ENCODE assay signal across 6 cellular contexts in genomic region chr2:205013586-205013985, GRCh38.
"Had no signal": no experiment of that assay in that cellular context is flagged by ENCODE, and none has a peak within 500 bp of the region (broad histone marks: within the 10 kb centered on the region; RNA-seq: fewer than 3 reads in every experiment).

No MANE protein-coding gene starts in this region.

- ATAC-seq: HepG2 had no signal

- FAIRE-seq: HepG2, HTR-8/SVneo had no signal

- H3K27ac ChIP-seq: HL-60 had no signal

- DNase-seq: IMR-90, KBM-7, KG1 had no signal
